1 cellular context compared by ENCODE assay signal in the genomic region with DNA sequence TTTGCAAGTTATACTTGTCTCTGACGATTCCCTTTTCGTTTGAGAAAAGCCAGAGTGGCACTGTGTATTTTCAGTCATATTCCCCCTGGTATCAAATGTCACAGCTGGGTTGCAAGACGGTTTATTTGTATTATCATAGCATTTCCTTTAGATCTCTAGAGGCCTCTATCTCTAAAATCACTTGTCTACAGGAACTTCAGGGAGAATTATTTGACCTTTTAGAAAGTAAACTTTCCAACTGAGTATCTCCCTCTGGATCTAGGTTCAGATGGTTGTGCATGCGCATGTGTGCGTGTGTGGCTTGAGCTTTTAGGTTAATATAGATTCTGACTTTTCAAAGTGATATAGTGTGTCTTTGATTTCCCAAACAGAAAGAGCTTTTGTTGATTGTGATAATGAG.
TF ChIP-seq lines count a peak whose summit lies in the region.

No MANE protein-coding gene starts in this region.

TF ChIP-seq in HepG2, 621 proteins besides CTCF, POLR2A, EP300 and RAD21 (continued from another document):
- TF ChIP-seq IKZF1 (IDR thresholded peaks at IDR 0.05) (no peak), CEBPG (CRISPR knock-in tag; IDR thresholded peaks at IDR 0.05) (no peak), CHCHD3 (CRISPR knock-in tag; IDR thresholded peaks at IDR 0.05) (no peak), JUNB (CRISPR knock-in tag; IDR thresholded peaks at IDR 0.05; ENCODE audit: borderline replicate concordance) (no peak), ZNF619 (CRISPR knock-in tag; IDR thresholded peaks at IDR 0.05) (no peak), KLF12 (CRISPR knock-in tag; IDR thresholded peaks at IDR 0.05; ENCODE audit: borderline replicate concordance) (no peak), ZNF331 (CRISPR knock-in tag; IDR thresholded peaks at IDR 0.05) (no peak), FOXK2 (IDR thresholded peaks at IDR 0.05) (no peak), ZNF607 (CRISPR knock-in tag; IDR thresholded peaks at IDR 0.05; ENCODE audit: borderline replicate concordance) (no peak), SIX4 (CRISPR knock-in tag; IDR thresholded peaks at IDR 0.05) (peak; percentile 92), TAF1 (CRISPR knock-in tag; IDR thresholded peaks at IDR 0.05) (no peak), ZNF83 (CRISPR knock-in tag; IDR thresholded peaks at IDR 0.05; ENCODE audit: borderline replicate concordance) (no peak), ZNF558 (CRISPR knock-in tag; IDR thresholded peaks at IDR 0.05; ENCODE audit: borderline replicate concordance) (no peak), ZNF788 (CRISPR knock-in tag; IDR thresholded peaks at IDR 0.05; ENCODE audit: borderline replicate concordance) (no peak), ZNF10 (CRISPR knock-in tag; IDR thresholded peaks at IDR 0.05; ENCODE audit: borderline replicate concordance, low read depth) (no peak), ZNF598 (CRISPR knock-in tag; IDR thresholded peaks at IDR 0.05; ENCODE audit: borderline replicate concordance) (no peak)
- TF ChIP-seq, protein P1, sequence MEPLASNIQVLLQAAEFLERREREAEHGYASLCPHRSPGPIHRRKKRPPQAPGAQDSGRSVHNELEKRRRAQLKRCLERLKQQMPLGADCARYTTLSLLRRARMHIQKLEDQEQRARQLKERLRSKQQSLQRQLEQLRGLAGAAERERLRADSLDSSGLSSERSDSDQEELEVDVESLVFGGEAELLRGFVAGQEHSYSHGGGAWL (CRISPR knock-in tag; IDR thresholded peaks at IDR 0.05) = no peak
- TF ChIP-seq, protein P2, sequence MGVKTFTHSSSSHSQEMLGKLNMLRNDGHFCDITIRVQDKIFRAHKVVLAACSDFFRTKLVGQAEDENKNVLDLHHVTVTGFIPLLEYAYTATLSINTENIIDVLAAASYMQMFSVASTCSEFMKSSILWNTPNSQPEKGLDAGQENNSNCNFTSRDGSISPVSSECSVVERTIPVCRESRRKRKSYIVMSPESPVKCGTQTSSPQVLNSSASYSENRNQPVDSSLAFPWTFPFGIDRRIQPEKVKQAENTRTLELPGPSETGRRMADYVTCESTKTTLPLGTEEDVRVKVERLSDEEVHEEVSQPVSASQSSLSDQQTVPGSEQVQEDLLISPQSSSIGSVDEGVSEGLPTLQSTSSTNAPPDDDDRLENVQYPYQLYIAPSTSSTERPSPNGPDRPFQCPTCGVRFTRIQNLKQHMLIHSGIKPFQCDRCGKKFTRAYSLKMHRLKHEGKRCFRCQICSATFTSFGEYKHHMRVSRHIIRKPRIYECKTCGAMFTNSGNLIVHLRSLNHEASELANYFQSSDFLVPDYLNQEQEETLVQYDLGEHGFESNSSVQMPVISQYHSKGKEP (CRISPR knock-in tag; IDR thresholded peaks at IDR 0.05) = no peak
